In the genomic region with DNA sequence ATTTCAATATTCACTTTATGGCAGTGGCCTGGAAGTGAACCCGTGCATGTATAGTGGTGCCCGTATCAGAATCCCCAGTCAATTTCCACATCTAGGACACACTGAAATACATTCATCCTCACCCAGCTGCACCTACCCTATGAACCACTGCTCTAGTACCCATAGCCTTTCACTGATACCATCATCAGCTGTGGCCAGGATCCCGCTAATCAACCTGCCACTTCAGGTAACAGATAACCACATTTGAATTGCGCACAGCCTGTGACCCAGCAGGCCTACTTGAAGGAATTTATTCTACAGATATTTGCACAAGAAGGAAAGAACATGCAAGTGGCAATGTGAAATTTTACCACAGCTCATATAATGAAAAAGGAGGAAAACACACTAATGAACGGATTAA, we compare ENCODE assay signal across 2 cellular contexts.
TF ChIP-seq lines count a peak whose summit lies in the region.

No MANE protein-coding gene starts in this region.

TF ChIP-seq in IMR-90, 13 proteins besides CTCF, POLR2A, EP300 and RAD21:
- TF ChIP-seq MXI1 (IDR thresholded peaks at IDR 0.05; ENCODE audit: borderline replicate concordance, low read depth, low read length) (no peak), CEBPB (IDR thresholded peaks at IDR 0.05; ENCODE audit: low read depth, low read length) (no peak)

TF ChIP-seq in WTC11, 78 proteins besides CTCF, POLR2A, EP300 and RAD21:
- TF ChIP-seq JAZF1 (CRISPR knock-in tag; IDR thresholded peaks at IDR 0.05), result no peak
- TF ChIP-seq ELF4 (CRISPR knock-in tag; IDR thresholded peaks at IDR 0.05; ENCODE audit: low read depth), result no peak
- no peak for TF ChIP-seq ZNF512 (CRISPR knock-in tag; IDR thresholded peaks at IDR 0.05; ENCODE audit: borderline replicate concordance)
- no peak for TF ChIP-seq FOXP1 (CRISPR knock-in tag; IDR thresholded peaks at IDR 0.05; ENCODE audit: borderline replicate concordance)
- TF ChIP-seq ESRRA (CRISPR knock-in tag; IDR thresholded peaks at IDR 0.05; ENCODE audit: borderline replicate concordance), result no peak
- TF ChIP-seq ATF3 (CRISPR knock-in tag; conservative IDR thresholded peaks at IDR 0.05), result no peak
- TF ChIP-seq MLX (CRISPR knock-in tag; IDR thresholded peaks at IDR 0.05), result no peak
- TF ChIP-seq NFE2L1 (CRISPR knock-in tag; IDR thresholded peaks at IDR 0.05), result no peak
- TF ChIP-seq, protein P1, sequence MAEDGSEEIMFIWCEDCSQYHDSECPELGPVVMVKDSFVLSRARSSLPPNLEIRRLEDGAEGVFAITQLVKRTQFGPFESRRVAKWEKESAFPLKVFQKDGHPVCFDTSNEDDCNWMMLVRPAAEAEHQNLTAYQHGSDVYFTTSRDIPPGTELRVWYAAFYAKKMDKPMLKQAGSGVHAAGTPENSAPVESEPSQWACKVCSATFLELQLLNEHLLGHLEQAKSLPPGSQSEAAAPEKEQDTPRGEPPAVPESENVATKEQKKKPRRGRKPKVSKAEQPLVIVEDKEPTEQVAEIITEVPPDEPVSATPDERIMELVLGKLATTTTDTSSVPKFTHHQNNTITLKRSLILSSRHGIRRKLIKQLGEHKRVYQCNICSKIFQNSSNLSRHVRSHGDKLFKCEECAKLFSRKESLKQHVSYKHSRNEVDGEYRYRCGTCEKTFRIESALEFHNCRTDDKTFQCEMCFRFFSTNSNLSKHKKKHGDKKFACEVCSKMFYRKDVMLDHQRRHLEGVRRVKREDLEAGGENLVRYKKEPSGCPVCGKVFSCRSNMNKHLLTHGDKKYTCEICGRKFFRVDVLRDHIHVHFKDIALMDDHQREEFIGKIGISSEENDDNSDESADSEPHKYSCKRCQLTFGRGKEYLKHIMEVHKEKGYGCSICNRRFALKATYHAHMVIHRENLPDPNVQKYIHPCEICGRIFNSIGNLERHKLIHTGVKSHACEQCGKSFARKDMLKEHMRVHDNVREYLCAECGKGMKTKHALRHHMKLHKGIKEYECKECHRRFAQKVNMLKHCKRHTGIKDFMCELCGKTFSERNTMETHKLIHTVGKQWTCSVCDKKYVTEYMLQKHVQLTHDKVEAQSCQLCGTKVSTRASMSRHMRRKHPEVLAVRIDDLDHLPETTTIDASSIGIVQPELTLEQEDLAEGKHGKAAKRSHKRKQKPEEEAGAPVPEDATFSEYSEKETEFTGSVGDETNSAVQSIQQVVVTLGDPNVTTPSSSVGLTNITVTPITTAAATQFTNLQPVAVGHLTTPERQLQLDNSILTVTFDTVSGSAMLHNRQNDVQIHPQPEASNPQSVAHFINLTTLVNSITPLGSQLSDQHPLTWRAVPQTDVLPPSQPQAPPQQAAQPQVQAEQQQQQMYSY (CRISPR knock-in tag; IDR thresholded peaks at IDR 0.05), result no peak
- TF ChIP-seq GTF2I (CRISPR knock-in tag; conservative IDR thresholded peaks at IDR 0.05), result no peak
- TF ChIP-seq, protein P2, sequence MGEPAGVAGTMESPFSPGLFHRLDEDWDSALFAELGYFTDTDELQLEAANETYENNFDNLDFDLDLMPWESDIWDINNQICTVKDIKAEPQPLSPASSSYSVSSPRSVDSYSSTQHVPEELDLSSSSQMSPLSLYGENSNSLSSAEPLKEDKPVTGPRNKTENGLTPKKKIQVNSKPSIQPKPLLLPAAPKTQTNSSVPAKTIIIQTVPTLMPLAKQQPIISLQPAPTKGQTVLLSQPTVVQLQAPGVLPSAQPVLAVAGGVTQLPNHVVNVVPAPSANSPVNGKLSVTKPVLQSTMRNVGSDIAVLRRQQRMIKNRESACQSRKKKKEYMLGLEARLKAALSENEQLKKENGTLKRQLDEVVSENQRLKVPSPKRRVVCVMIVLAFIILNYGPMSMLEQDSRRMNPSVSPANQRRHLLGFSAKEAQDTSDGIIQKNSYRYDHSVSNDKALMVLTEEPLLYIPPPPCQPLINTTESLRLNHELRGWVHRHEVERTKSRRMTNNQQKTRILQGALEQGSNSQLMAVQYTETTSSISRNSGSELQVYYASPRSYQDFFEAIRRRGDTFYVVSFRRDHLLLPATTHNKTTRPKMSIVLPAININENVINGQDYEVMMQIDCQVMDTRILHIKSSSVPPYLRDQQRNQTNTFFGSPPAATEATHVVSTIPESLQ (CRISPR knock-in tag; IDR thresholded peaks at IDR 0.05), result no peak
- TF ChIP-seq IRF2 (CRISPR knock-in tag; IDR thresholded peaks at IDR 0.05; ENCODE audit: borderline replicate concordance, low read depth), result no peak
- no peak for TF ChIP-seq ZNF138 (CRISPR knock-in tag; conservative IDR thresholded peaks at IDR 0.05)
- TF ChIP-seq, protein P3, sequence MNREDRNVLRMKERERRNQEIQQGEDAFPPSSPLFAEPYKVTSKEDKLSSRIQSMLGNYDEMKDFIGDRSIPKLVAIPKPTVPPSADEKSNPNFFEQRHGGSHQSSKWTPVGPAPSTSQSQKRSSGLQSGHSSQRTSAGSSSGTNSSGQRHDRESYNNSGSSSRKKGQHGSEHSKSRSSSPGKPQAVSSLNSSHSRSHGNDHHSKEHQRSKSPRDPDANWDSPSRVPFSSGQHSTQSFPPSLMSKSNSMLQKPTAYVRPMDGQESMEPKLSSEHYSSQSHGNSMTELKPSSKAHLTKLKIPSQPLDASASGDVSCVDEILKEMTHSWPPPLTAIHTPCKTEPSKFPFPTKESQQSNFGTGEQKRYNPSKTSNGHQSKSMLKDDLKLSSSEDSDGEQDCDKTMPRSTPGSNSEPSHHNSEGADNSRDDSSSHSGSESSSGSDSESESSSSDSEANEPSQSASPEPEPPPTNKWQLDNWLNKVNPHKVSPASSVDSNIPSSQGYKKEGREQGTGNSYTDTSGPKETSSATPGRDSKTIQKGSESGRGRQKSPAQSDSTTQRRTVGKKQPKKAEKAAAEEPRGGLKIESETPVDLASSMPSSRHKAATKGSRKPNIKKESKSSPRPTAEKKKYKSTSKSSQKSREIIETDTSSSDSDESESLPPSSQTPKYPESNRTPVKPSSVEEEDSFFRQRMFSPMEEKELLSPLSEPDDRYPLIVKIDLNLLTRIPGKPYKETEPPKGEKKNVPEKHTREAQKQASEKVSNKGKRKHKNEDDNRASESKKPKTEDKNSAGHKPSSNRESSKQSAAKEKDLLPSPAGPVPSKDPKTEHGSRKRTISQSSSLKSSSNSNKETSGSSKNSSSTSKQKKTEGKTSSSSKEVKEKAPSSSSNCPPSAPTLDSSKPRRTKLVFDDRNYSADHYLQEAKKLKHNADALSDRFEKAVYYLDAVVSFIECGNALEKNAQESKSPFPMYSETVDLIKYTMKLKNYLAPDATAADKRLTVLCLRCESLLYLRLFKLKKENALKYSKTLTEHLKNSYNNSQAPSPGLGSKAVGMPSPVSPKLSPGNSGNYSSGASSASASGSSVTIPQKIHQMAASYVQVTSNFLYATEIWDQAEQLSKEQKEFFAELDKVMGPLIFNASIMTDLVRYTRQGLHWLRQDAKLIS (CRISPR knock-in tag; IDR thresholded peaks at IDR 0.05; ENCODE audit: borderline replicate concordance), result no peak
- no peak for TF ChIP-seq ZNF671 (CRISPR knock-in tag; IDR thresholded peaks at IDR 0.05)
- TF ChIP-seq, protein P4, sequence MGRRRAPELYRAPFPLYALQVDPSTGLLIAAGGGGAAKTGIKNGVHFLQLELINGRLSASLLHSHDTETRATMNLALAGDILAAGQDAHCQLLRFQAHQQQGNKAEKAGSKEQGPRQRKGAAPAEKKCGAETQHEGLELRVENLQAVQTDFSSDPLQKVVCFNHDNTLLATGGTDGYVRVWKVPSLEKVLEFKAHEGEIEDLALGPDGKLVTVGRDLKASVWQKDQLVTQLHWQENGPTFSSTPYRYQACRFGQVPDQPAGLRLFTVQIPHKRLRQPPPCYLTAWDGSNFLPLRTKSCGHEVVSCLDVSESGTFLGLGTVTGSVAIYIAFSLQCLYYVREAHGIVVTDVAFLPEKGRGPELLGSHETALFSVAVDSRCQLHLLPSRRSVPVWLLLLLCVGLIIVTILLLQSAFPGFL (CRISPR knock-in tag; IDR thresholded peaks at IDR 0.05; ENCODE audit: borderline replicate concordance), result no peak
- TF ChIP-seq CREM (CRISPR knock-in tag; IDR thresholded peaks at IDR 0.05), result no peak
- TF ChIP-seq, protein P5, sequence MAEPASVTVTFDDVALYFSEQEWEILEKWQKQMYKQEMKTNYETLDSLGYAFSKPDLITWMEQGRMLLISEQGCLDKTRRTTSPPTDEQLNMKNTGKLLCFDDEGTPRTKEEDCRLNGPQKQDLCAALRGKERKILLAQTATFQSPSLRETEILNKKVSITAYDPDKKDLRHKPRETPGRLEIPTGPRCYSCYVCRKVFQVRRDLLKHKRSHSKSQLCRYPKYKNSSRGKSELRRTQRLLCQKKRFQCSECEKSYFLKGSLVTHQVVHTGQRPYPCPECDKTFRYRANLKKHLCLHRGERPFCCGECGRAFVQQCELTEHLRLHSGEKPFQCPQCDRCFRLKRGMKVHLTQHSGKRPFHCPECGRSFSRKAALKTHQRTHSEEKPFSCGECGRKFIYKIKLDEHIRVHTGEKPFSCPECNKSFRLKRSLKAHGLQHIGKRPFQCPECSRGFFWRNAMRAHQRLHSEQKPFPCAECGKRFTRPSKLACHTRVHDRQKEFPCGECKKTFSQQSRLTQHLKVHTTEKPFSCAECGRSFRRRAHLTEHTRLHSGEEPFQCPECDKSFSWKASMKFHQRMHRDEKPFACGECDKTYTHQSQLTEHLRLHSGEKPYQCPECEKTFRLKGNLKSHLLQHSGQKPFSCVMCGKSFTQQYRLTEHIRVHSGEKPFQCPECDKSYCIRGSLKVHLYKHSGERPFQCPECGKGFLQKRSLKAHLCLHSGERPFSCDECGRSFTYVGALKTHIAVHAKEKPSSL (CRISPR knock-in tag; conservative IDR thresholded peaks at IDR 0.05), result no peak
- TF ChIP-seq FOXJ3 (CRISPR knock-in tag; IDR thresholded peaks at IDR 0.05; ENCODE audit: borderline replicate concordance), result no peak
